Comparison of ENCODE assay signal across 21 cellular contexts in genomic region chrY:18958846-18959245, GRCh38.
"Had no signal": no experiment of that assay in that cellular context is flagged by ENCODE, and none has a peak within 500 bp of the region (broad histone marks: within the 10 kb centered on the region; RNA-seq: fewer than 3 reads in every experiment).

No MANE protein-coding gene starts in this region.

- DNase-seq: activated CD4-positive, alpha-beta T cell treated with anti-CD3 and anti-CD28 coated beads for 36 hours; activated CD4-positive, alpha-beta T cell treated with anti-CD3 and anti-CD28 coated beads, Interleukin-2, amount 10 ng/mL, durations not matched to agents 7 days and 5 days; activated CD4-positive, alpha-beta T cell treated with anti-CD3 and anti-CD28 coated beads, Interleukin-2, amount 50 U/mL, for 48 hours; activated CD8-positive, alpha-beta T cell treated with anti-CD3 and anti-CD28 coated beads, Interleukin-2, amount 10 ng/mL, durations not matched to agents 7 days and 5 days; activated gamma-delta T cell; activated naive CD4-positive, alpha-beta T cell treated with Interleukin-2 at 50 U/mL for 16 hours; activated naive CD8-positive, alpha-beta T cell treated with anti-CD3 and anti-CD28 coated beads, Interleukin-2, amount 10 ng/mL, durations not matched to agents 7 days and 5 days; activated T-cell treated with anti-CD3 and anti-CD28 coated beads, Interleukin-2, amount 50 U/mL, for 24 hours; body of pancreas; MM.1S; NCI-H1092; NCI-H1436 treated with DMSO at 0.1 percent for 48 hours; NCI-H1694 treated with DMSO at 0.1 percent for 48 hours; NCI-H2029; NCI-H345; NCI-H524 treated with DMSO at 0.1 percent for 48 hours; SHP77; SJCRH30 had no signal

- H3K9me3 ChIP-seq: body of pancreas, breast epithelium, SJCRH30 had no signal

- H3K27ac ChIP-seq: body of pancreas, breast epithelium, KMS-11, SJCRH30, SK-N-MC had no signal

- H3K36me3 ChIP-seq: breast epithelium, SJCRH30 had no signal

- H3K27me3 ChIP-seq: body of pancreas, breast epithelium, SJCRH30 had no signal

- H3K4me3 ChIP-seq: body of pancreas, breast epithelium, SJCRH30, SK-N-MC had no signal

- H3K4me1 ChIP-seq: body of pancreas, breast epithelium, SJCRH30 had no signal

- H3K4me2 ChIP-seq: KMS-11 had no signal

- H3K9ac ChIP-seq: KMS-11 had no signal
